In genomic region chr10:86135191-86135590, GRCh38 we compare ENCODE assay signal across 5 cellular contexts.
"Had no signal": no experiment of that assay in that cellular context is flagged by ENCODE, and none has a peak within 500 bp of the region (broad histone marks: within the 10 kb centered on the region; RNA-seq: fewer than 3 reads in every experiment).

No MANE protein-coding gene starts in this region.

- H3K4me3 Mint-ChIP-seq: IgD-negative memory B cell had no signal

- H3K27ac ChIP-seq: HL-60 had no signal

- H3K9me3 Mint-ChIP-seq: IgD-negative memory B cell had no signal

- DNase-seq: IMR-90 had no signal

- H3K4me3 ChIP-seq: K562 had no signal

- H3K4me1 Mint-ChIP-seq: IgD-negative memory B cell had no signal

- ATAC-seq: HepG2, K562 had no signal

- H3K27me3 Mint-ChIP-seq: IgD-negative memory B cell had no signal
